Comparison of ENCODE assay signal across 8 cellular contexts in genomic region chr4:103199009-103199408, GRCh38. TPM values are rescaled to one million over a fixed set of nuclear protein-coding genes. Genes with fewer than 3 reads are reported as not detected.
DNase-seq lines count a peak whose midpoint lies in the region; ATAC-seq and TF ChIP-seq lines count a peak whose summit lies in the region.

No MANE protein-coding gene starts in this region.

- no peak for TF ChIP-seq POLR2A in upper lobe of left lung (IDR thresholded peaks at IDR 0.05)

- WGBS in upper lobe of left lung, 2 donors, result 83 to 84% methylated on average over 9 of the region's 9 CpGs

- TF ChIP-seq CTCF in brain (conservative IDR thresholded peaks at IDR 0.05), result no peak
- TF ChIP-seq CTCF in upper lobe of left lung (IDR thresholded peaks at IDR 0.05), result no peak

- H3K9me3 ChIP-seq in mucosa of stomach (ENCODE audit: control insufficient read depth, low read length) (no peaks in the 10 kb centered on the region), upper lobe of left lung (no peaks in the 10 kb centered on the region)

- peak overlapping the region; percentile 95 for H3K4me3 Mint-ChIP-seq in activated naive CD4-positive, alpha-beta T cell treated with anti-CD3 and anti-CD28 coated beads, Interleukin-2, amount 50 U/mL, for 24 hours
- peak overlapping the region; percentile 86 to 96 (median 93) for H3K4me3 Mint-ChIP-seq in brain

- H3K4me1 Mint-ChIP-seq in activated naive CD4-positive, alpha-beta T cell treated with anti-CD3 and anti-CD28 coated beads, Interleukin-2, amount 50 U/mL, for 24 hours, result peaks cover 9% of the 10 kb centered on the region
- H3K4me1 Mint-ChIP-seq in brain, result peaks cover 24% of the 10 kb centered on the region

- peak overlapping the region; percentile 89 for H3K9ac ChIP-seq in mucosa of stomach (ENCODE audit: low read length)

- H3K4me3 ChIP-seq in mucosa of stomach (ENCODE audit: low read length) (peak overlapping the region; percentile 48), upper lobe of left lung (peak overlapping the region in 3 of 4 donors; percentile 59 to 83 (median 63))

- no peaks in the 10 kb centered on the region for H3K36me3 Mint-ChIP-seq in activated naive CD4-positive, alpha-beta T cell treated with anti-CD3 and anti-CD28 coated beads, Interleukin-2, amount 50 U/mL, for 24 hours
- H3K36me3 Mint-ChIP-seq in brain, result peaks cover 5% of the 10 kb centered on the region

- ATAC-seq in upper lobe of left lung (ENCODE audit: low FRiP score in 2 of 2), result no peak

- H3K4me1 ChIP-seq in mucosa of stomach (ENCODE audit: control insufficient read depth, insufficient read depth, low read length), result no peaks in the 10 kb centered on the region
- H3K4me1 ChIP-seq in upper lobe of left lung, result peaks cover 4 to 12% (median 9%) of the 10 kb centered on the region in 4 donors

- H3K9me3 Mint-ChIP-seq in activated naive CD4-positive, alpha-beta T cell treated with anti-CD3 and anti-CD28 coated beads, Interleukin-2, amount 50 U/mL, for 24 hours, result no peaks in the 10 kb centered on the region
- H3K9me3 Mint-ChIP-seq in brain, result no peaks in the 10 kb centered on the region

- H3K36me3 ChIP-seq in mucosa of stomach (ENCODE audit: control insufficient read depth, insufficient read depth, low read length) (no peaks in the 10 kb centered on the region), upper lobe of left lung (no peaks in the 10 kb centered on the region)

- no peak overlapping the region for H3K27ac ChIP-seq in upper lobe of left lung

- DNase-seq in activated naive CD4-positive, alpha-beta T cell treated with Interleukin-2 at 50 U/mL for 16 hours, result no peak
- DNase-seq in upper lobe of left lung (no peak), NOMO-1 (lab: John Stamatoyannopoulos, UW; ENCODE audit: unreplicated experiment in 2 of 2) (no peak), DMS153 (lab: John Stamatoyannopoulos, UW) (no peak), NOMO-1 treated with dmso at 0.1 percent for 144 hours (lab: John Stamatoyannopoulos, UW; ENCODE audit: unreplicated experiment) (no peak)

- TF ChIP-seq EP300 in upper lobe of left lung (IDR thresholded peaks at IDR 0.05), result no peak

- H3K27me3 ChIP-seq in mucosa of stomach (ENCODE audit: control insufficient read depth, insufficient read depth, low read length), result no peaks in the 10 kb centered on the region
- no peaks in the 10 kb centered on the region for H3K27me3 ChIP-seq in upper lobe of left lung

- H3K27me3 Mint-ChIP-seq in activated naive CD4-positive, alpha-beta T cell treated with anti-CD3 and anti-CD28 coated beads, Interleukin-2, amount 50 U/mL, for 24 hours, result peaks cover 6% of the 10 kb centered on the region
- no peaks in the 10 kb centered on the region for H3K27me3 Mint-ChIP-seq in brain

- H3K27ac Mint-ChIP-seq in activated naive CD4-positive, alpha-beta T cell treated with anti-CD3 and anti-CD28 coated beads, Interleukin-2, amount 50 U/mL, for 24 hours, result peak overlapping the region; percentile 15
- H3K27ac Mint-ChIP-seq in brain, result no peak overlapping the region

RNA-seq across cellular contexts. Expression of gene CENPE, which starts 0.9 kb away (rescaled TPM):
- 0.19 TPM for polyA plus RNA-seq in brain (ENCODE audit: insufficient read depth, low read depth, low replicate concordance)
- 1 to 10 TPM; 1.0 to 4.2 (median 1.6) TPM for total RNA-seq in upper lobe of left lung
